Comparison of ENCODE assay signal across 8 cellular contexts in genomic region chr1:41661428-41662060, GRCh38.
A peak's percentile ranks its signal among the peaks of the same experiment; 100 is the strongest.
DNase-seq lines count a peak whose midpoint lies in the region; ATAC-seq and TF ChIP-seq lines count a peak whose summit lies in the region.

No MANE protein-coding gene starts in this region.

- H4K20me1 ChIP-seq in DND-41 (ENCODE audit: insufficient read depth, low read length) = peaks cover 72% of the 10 kb centered on the region

- H3K79me2 ChIP-seq in DND-41 (ENCODE audit: insufficient read depth, low read length) = peaks cover 92% of the 10 kb centered on the region

- peak overlapping the region; percentile 5; the same call in 1 of the 2 replicates for H2AFZ ChIP-seq in DND-41 (ENCODE audit: low read depth, low read length)

- peak overlapping the region; percentile 90 for H3K27ac ChIP-seq in DND-41 (ENCODE audit: low read length)
- H3K27ac ChIP-seq in thyroid gland = no peak overlapping the region

- no peaks in the 10 kb centered on the region for H3K9me3 Mint-ChIP-seq in MCF 10A (ENCODE audit: unreplicated experiment)

- TF ChIP-seq CTCF in DND-41 (IDR thresholded peaks at IDR 0.05; ENCODE audit: borderline replicate concordance, extremely low read depth, low read length, poor library complexity, severe bottlenecking) (no peak), MCF 10A (IDR thresholded peaks at IDR 0.05; ENCODE audit: unreplicated experiment) (no peak), thyroid gland (IDR thresholded peaks at IDR 0.05) (no peak)

- BruUV-seq in MCF 10A (replicated peaks; lab: Mats Ljungman, UMichigan) = no TSS peak

- POLR2A ChIA-PET in MCF 10A (lab: Yijun Ruan, JAX) = interaction anchor here (0.6 to 6.0 kb wide), 6 partner anchors 11 to 191 kb away, joined by 3 to 40 read pairs (median 4); no protein-coding TSS in a partner anchor

- peaks cover 89% of the 10 kb centered on the region for H3K4me1 ChIP-seq in DND-41 (ENCODE audit: insufficient read depth, low read length)
- H3K4me1 ChIP-seq in thyroid gland = peaks cover 9 to 25% of the 10 kb centered on the region in 2 donors

- no peaks in the 10 kb centered on the region for H3K36me3 Mint-ChIP-seq in MCF 10A (ENCODE audit: insufficient read depth, unreplicated experiment)

- TF ChIP-seq POLR2A in thyroid gland (IDR thresholded peaks at IDR 0.05) = no peak

- H3K4me2 ChIP-seq in DND-41 (ENCODE audit: insufficient read depth, low read length) = peak overlapping the region; percentile 74

- DNase-seq in DND-41 (peak; percentile 65), NCI-H226 (peak; percentile 16), MCF 10A (ENCODE audit: unreplicated experiment) (no peak), lung microvascular endothelial cell (ENCODE audit: low read depth in 2 of 2) (peak; percentile 13 to 31), thyroid gland (peak; percentile 20 to 24), NK-92 (lab: John Stamatoyannopoulos, UW; ENCODE audit: unreplicated experiment) (no peak)

- 3 to 4% methylated on average over 16 of the region's 44 CpGs for WGBS in thyroid gland, 2 donors

- H3K4me3 ChIP-seq in DND-41 (ENCODE audit: low read depth in 1 of 2, low read length in 2 of 2) = peak overlapping the region; percentile 51 to 83
- peak overlapping the region; percentile 5 to 35 (median 19) for H3K4me3 ChIP-seq in thyroid gland (replicated peaks in 1 of 3)

- H3K27ac Mint-ChIP-seq in MCF 10A (ENCODE audit: low read depth, unreplicated experiment) = no peak overlapping the region

- peak; percentile 30 for ATAC-seq in DND-41 (ENCODE audit: insufficient read depth, low read depth)
- ATAC-seq in GM21825 (IDR thresholded peaks at IDR 0.05; ENCODE audit: unreplicated experiment) = peak; percentile 10
- ATAC-seq in GM18870 (IDR thresholded peaks at IDR 0.05; ENCODE audit: unreplicated experiment) = no peak

- peak overlapping the region; percentile 81 for H3K4me3 Mint-ChIP-seq in MCF 10A (ENCODE audit: unreplicated experiment)

- no peaks in the 10 kb centered on the region for H3K27me3 ChIP-seq in DND-41 (ENCODE audit: insufficient read depth, low read length, poor library complexity)
- no peaks in the 10 kb centered on the region for H3K27me3 ChIP-seq in thyroid gland

- peaks cover 44% of the 10 kb centered on the region for H3K4me1 Mint-ChIP-seq in MCF 10A (ENCODE audit: insufficient read depth, unreplicated experiment)

- peaks cover 49% of the 10 kb centered on the region for H3K36me3 ChIP-seq in DND-41 (ENCODE audit: insufficient read depth, low read length)
- no peaks in the 10 kb centered on the region for H3K36me3 ChIP-seq in thyroid gland

- H3K9ac ChIP-seq in DND-41 (ENCODE audit: low read depth, low read length) = peak overlapping the region; percentile 78

- intact Hi-C loops in MCF 10A (cut with micrococcal nuclease) = loop anchor here (5.0 kb wide), 2 partner anchors 84 to 376 kb away; no protein-coding TSS in a partner anchor
- intact Hi-C loops in thyroid gland (cut with DNase I) = no loop called here

- CTCF ChIA-PET in MCF 10A (lab: Yijun Ruan, JAX) = interaction anchor here (0.6 kb wide), 1 partner anchor 113 kb away, joined by 3 read pairs; no protein-coding TSS in a partner anchor

- H3K27me3 Mint-ChIP-seq in MCF 10A (ENCODE audit: insufficient read depth, unreplicated experiment) = peaks cover 12% of the 10 kb centered on the region

- no peaks in the 10 kb centered on the region for H3K9me3 ChIP-seq in DND-41 (ENCODE audit: insufficient read depth, low read length, severe bottlenecking)
- no peaks in the 10 kb centered on the region for H3K9me3 ChIP-seq in thyroid gland

Comparison
In these comparisons a context has a peak if more than half of its experiments do, and no peak if none do; other contexts are left out.
1. DNase-seq: peak in DND-41 (single experiment), NCI-H226 (single experiment), lung microvascular endothelial cell (2 of 2) and thyroid gland (2 of 2); none in MCF 10A (single experiment) and NK-92 (single experiment).